Comparison of ENCODE assay signal across 8 cellular contexts in genomic region chr7:152145853-152146466, GRCh38.
DNase-seq lines count a peak whose midpoint lies in the region; ATAC-seq and TF ChIP-seq lines count a peak whose summit lies in the region.

No MANE protein-coding gene starts in this region.

- no peaks in the 10 kb centered on the region for H3K27me3 Mint-ChIP-seq in T-helper 2 cell treated with Interferon-gamma antibody and Interleukin-4, amounts not matched to agents 5 μg/mL and 100 μg/mL, for 36 hours (ENCODE audit: low read depth)
- no peaks in the 10 kb centered on the region for H3K27me3 Mint-ChIP-seq in naive thymus-derived CD8-positive, alpha-beta T cell

- H3K4me3 ChIP-seq in Jurkat, Clone E6-1 (ENCODE audit: low read length): no peak overlapping the region
- H3K4me3 ChIP-seq in epithelial cell of esophagus (ENCODE audit: low read length) (no peak overlapping the region), ovary (no peak overlapping the region)

- H3K36me3 Mint-ChIP-seq in T-helper 2 cell treated with Interferon-gamma antibody and Interleukin-4, amounts not matched to agents 5 μg/mL and 100 μg/mL, for 36 hours (ENCODE audit: low read depth): peaks cover 60% of the 10 kb centered on the region
- H3K36me3 Mint-ChIP-seq in naive thymus-derived CD8-positive, alpha-beta T cell: peaks cover 0 to 52% (median 8%) of the 10 kb centered on the region in 3 donors

- DNase-seq in NCI-H524 (lab: John Stamatoyannopoulos, UW): peak; percentile 10 to 15
- DNase-seq in NCI-H524 treated with DMSO at 0.1 percent for 48 hours (lab: John Stamatoyannopoulos, UW): no peak
- DNase-seq in Jurkat, Clone E6-1 (ENCODE audit: low read depth, low spot score): peak; percentile 19
- no peak for DNase-seq in T-helper 2 cell treated with Interferon-gamma antibody and Interleukin-4, amounts not matched to agents 5 μg/mL and 100 μg/mL, for 36 hours (ENCODE audit: low spot score)
- DNase-seq in epithelial cell of esophagus (ENCODE audit: low read depth): peak; percentile 55
- DNase-seq in naive thymus-derived CD8-positive, alpha-beta T cell: peak in 6 of 10 donors; percentile 31 to 54 (median 43)
- no peak for DNase-seq in ovary

- H3K9me3 ChIP-seq in ovary: no peaks in the 10 kb centered on the region

- intact Hi-C loops in ovary (cut with DNase I): no loop called here

- H3K4me1 Mint-ChIP-seq in T-helper 2 cell treated with Interferon-gamma antibody and Interleukin-4, amounts not matched to agents 5 μg/mL and 100 μg/mL, for 36 hours (ENCODE audit: low read depth): peaks cover 41% of the 10 kb centered on the region
- H3K4me1 Mint-ChIP-seq in naive thymus-derived CD8-positive, alpha-beta T cell: peaks cover 31 to 50% (median 48%) of the 10 kb centered on the region in 4 donors

- no peaks in the 10 kb centered on the region for H3K4me1 ChIP-seq in ovary (ENCODE audit: insufficient read depth)

- H3K4me3 Mint-ChIP-seq in T-helper 2 cell treated with Interferon-gamma antibody and Interleukin-4, amounts not matched to agents 5 μg/mL and 100 μg/mL, for 36 hours: peak overlapping the region; percentile 61
- H3K4me3 Mint-ChIP-seq in naive thymus-derived CD8-positive, alpha-beta T cell: peak overlapping the region in 7 of 10 donors; percentile 21 to 69 (median 58)

- TF ChIP-seq EP300 in ovary (IDR thresholded peaks at IDR 0.05): no peak

- H3K27me3 ChIP-seq in ovary: no peaks in the 10 kb centered on the region

- TF ChIP-seq POLR2A in ovary (IDR thresholded peaks at IDR 0.05): no peak

- no peaks in the 10 kb centered on the region for H3K36me3 ChIP-seq in ovary

- no peak overlapping the region for H3K27ac ChIP-seq in ovary

- POLR2A ChIA-PET in naive thymus-derived CD8-positive, alpha-beta T cell (lab: Charles Lee): interaction anchor here (0.9 to 3.8 kb wide), 4 partner anchors 13 to 269 kb away, joined by 3 to 20 read pairs (median 6); partner anchors contain the start of genes GALNT11 and PRKAG2

- H3K27ac Mint-ChIP-seq in T-helper 2 cell treated with Interferon-gamma antibody and Interleukin-4, amounts not matched to agents 5 μg/mL and 100 μg/mL, for 36 hours: peak overlapping the region; percentile 94
- H3K27ac Mint-ChIP-seq in naive thymus-derived CD8-positive, alpha-beta T cell: peak overlapping the region; percentile 58 to 95 (median 87)

- 59 to 75% (median 73%) methylated on average over 4 of the region's 4 CpGs for WGBS in ovary, 3 donors

- TF ChIP-seq CTCF in epithelial cell of esophagus (IDR thresholded peaks at IDR 0.05; ENCODE audit: insufficient read depth, low read depth, low read length, missing control alignments): peak; percentile 75
- no peak for TF ChIP-seq CTCF in ovary (IDR thresholded peaks at IDR 0.05)

- ATAC-seq in naive thymus-derived CD8-positive, alpha-beta T cell: peak; percentile 28 to 35
- no peak for ATAC-seq in HG03025 (IDR thresholded peaks at IDR 0.05; ENCODE audit: low FRiP score, unreplicated experiment)

- H3K9me3 Mint-ChIP-seq in T-helper 2 cell treated with Interferon-gamma antibody and Interleukin-4, amounts not matched to agents 5 μg/mL and 100 μg/mL, for 36 hours: no peaks in the 10 kb centered on the region
- no peaks in the 10 kb centered on the region for H3K9me3 Mint-ChIP-seq in naive thymus-derived CD8-positive, alpha-beta T cell

Comparison
In these comparisons a context has a peak if more than half of its experiments do, and no peak if none do; other contexts are left out.
1. DNase-seq: peak in NCI-H524 (2 of 2), Jurkat, Clone E6-1 (single experiment), epithelial cell of esophagus (single experiment) and naive thymus-derived CD8-positive, alpha-beta T cell (6 of 10); none in NCI-H524 treated with DMSO at 0.1 percent for 48 hours (single experiment), T-helper 2 cell treated with Interferon-gamma antibody and Interleukin-4, amounts not matched to agents 5 μg/mL and 100 μg/mL, for 36 hours (single experiment) and ovary (0 of 5).